ENCODE assay signal across 1 cellular context in genomic region chr2:237864940-237865622, GRCh38.
TF ChIP-seq lines count a peak whose summit lies in the region.

No MANE protein-coding gene starts in this region.

TF ChIP-seq in H1, 55 proteins besides CTCF, POLR2A, EP300 and RAD21 (continued from another document):
- TF ChIP-seq KDM4A (IDR thresholded peaks at IDR 0.05; ENCODE audit: low read depth, low read length, severe bottlenecking) (no peak), CBX5 (IDR thresholded peaks at IDR 0.05; ENCODE audit: low read depth, low read length) (no peak), SIRT6 (IDR thresholded peaks at IDR 0.05; ENCODE audit: low read length) (no peak), TEAD4 (IDR thresholded peaks at IDR 0.05; ENCODE audit: low read depth, low read length) (no peak), POLR2AphosphoS5 (IDR thresholded peaks at IDR 0.05; ENCODE audit: low read depth, low read length) (no peak), POU5F1 (IDR thresholded peaks at IDR 0.05; ENCODE audit: low read depth, low read length) (no peak), BACH1 (IDR thresholded peaks at IDR 0.05; ENCODE audit: low read length) (no peak), SP4 (IDR thresholded peaks at IDR 0.05; ENCODE audit: low read length) (no peak), TAF1 (IDR thresholded peaks at IDR 0.05; ENCODE audit: low read depth, low read length) (no peak), ATF3 (IDR thresholded peaks at IDR 0.05; ENCODE audit: insufficient read depth, low read depth, low read length) (no peak), EGR1 (IDR thresholded peaks at IDR 0.05; ENCODE audit: borderline replicate concordance, low read depth, low read length) (no peak), KDM1A (IDR thresholded peaks at IDR 0.05; ENCODE audit: borderline replicate concordance, low read length) (no peak), CBX8 (IDR thresholded peaks at IDR 0.05; ENCODE audit: borderline replicate concordance, low read depth, low read length) (no peak), CHD1 (IDR thresholded peaks at IDR 0.05; ENCODE audit: low read depth, low read length) (no peak), MAFK (IDR thresholded peaks at IDR 0.05; ENCODE audit: low read depth, low read length) (no peak), EZH2 (IDR thresholded peaks at IDR 0.05; ENCODE audit: low read depth, low read length, severe bottlenecking) (no peak)
